In genomic region chr18:32803571-32803970, GRCh38 we compare ENCODE assay signal across 1 cellular context.
TF ChIP-seq lines count a peak whose summit lies in the region.

No MANE protein-coding gene starts in this region.

TF ChIP-seq in HepG2, 621 proteins besides CTCF, POLR2A, EP300 and RAD21 (continued from another document and continues in another):
- TF ChIP-seq CEBPZ (IDR thresholded peaks at IDR 0.05; ENCODE audit: low read length) (no peak), HMGXB4 (CRISPR knock-in tag; IDR thresholded peaks at IDR 0.05; ENCODE audit: borderline replicate concordance in 1 of 2, low read depth in 1 of 2) (peak; percentile 30 to 68; a peak in 1 of 4 replicates), MAX (IDR thresholded peaks at IDR 0.05) (peak; percentile 76), SP1 (IDR thresholded peaks at IDR 0.05) (no peak), SP1 (CRISPR knock-in tag; IDR thresholded peaks at IDR 0.05) (no peak), EEA1 (CRISPR knock-in tag; IDR thresholded peaks at IDR 0.05; ENCODE audit: borderline replicate concordance) (no peak), ZNF850 (CRISPR knock-in tag; conservative IDR thresholded peaks at IDR 0.05) (no peak), ZNF12 (CRISPR knock-in tag; IDR thresholded peaks at IDR 0.05) (peak; percentile 72; the same call in 1 of the 2 replicates), GLMP (CRISPR knock-in tag; IDR thresholded peaks at IDR 0.05; ENCODE audit: borderline replicate concordance) (no peak), CENPX (CRISPR knock-in tag; IDR thresholded peaks at IDR 0.05) (no peak), ATRX (CRISPR knock-in tag; IDR thresholded peaks at IDR 0.05; ENCODE audit: borderline replicate concordance) (no peak), ZNF761 (CRISPR knock-in tag; conservative IDR thresholded peaks at IDR 0.05) (no peak), HOXA3 (CRISPR knock-in tag; IDR thresholded peaks at IDR 0.05) (peak; percentile 92), TCF7 (IDR thresholded peaks at IDR 0.05; ENCODE audit: low read depth) (peak; percentile 97), FOXA3 (CRISPR knock-in tag; IDR thresholded peaks at IDR 0.05) (peak; percentile 96), ZNF34 (CRISPR knock-in tag; IDR thresholded peaks at IDR 0.05; ENCODE audit: borderline replicate concordance) (no peak), THAP11 (CRISPR knock-in tag; IDR thresholded peaks at IDR 0.05) (peak; percentile 50), ZNF503 (CRISPR knock-in tag; IDR thresholded peaks at IDR 0.05) (peak; percentile 95), ZNF614 (CRISPR knock-in tag; IDR thresholded peaks at IDR 0.05; ENCODE audit: borderline replicate concordance) (peak; percentile 58), ZNF678 (CRISPR knock-in tag; IDR thresholded peaks at IDR 0.05) (no peak), CBX2 (IDR thresholded peaks at IDR 0.05; ENCODE audit: low read depth, low read length) (no peak), CBX2 (CRISPR knock-in tag; IDR thresholded peaks at IDR 0.05; ENCODE audit: low read depth) (no peak), ZHX1 (CRISPR knock-in tag; IDR thresholded peaks at IDR 0.05; ENCODE audit: low read depth) (no peak), ZNF704 (CRISPR knock-in tag; IDR thresholded peaks at IDR 0.05; ENCODE audit: borderline replicate concordance) (no peak), DZIP1 (CRISPR knock-in tag; IDR thresholded peaks at IDR 0.05) (no peak), ZNF10 (CRISPR knock-in tag; IDR thresholded peaks at IDR 0.05; ENCODE audit: borderline replicate concordance, low read depth) (no peak), ZNF546 (CRISPR knock-in tag; conservative IDR thresholded peaks at IDR 0.05) (no peak), FOXA1 (IDR thresholded peaks at IDR 0.05) (peak; percentile 87), FOXA1 (CRISPR knock-in tag; IDR thresholded peaks at IDR 0.05) (peak; percentile 98), TOPORS (CRISPR knock-in tag; IDR thresholded peaks at IDR 0.05) (no peak), EHMT2 (IDR thresholded peaks at IDR 0.05; ENCODE audit: borderline replicate concordance, low read depth, low read length) (peak; percentile 53; the same call in 1 of the 2 replicates), KLF13 (CRISPR knock-in tag; IDR thresholded peaks at IDR 0.05) (no peak), HMGA1 (CRISPR knock-in tag; conservative IDR thresholded peaks at IDR 0.05) (no peak), ZNF205 (CRISPR knock-in tag; IDR thresholded peaks at IDR 0.05) (peak; percentile 81; the same call in 1 of the 2 replicates), PLSCR1 (CRISPR knock-in tag; IDR thresholded peaks at IDR 0.05; ENCODE audit: borderline replicate concordance) (no peak), ZBTB3 (CRISPR knock-in tag; IDR thresholded peaks at IDR 0.05; ENCODE audit: borderline replicate concordance, low read depth) (no peak), ETV6 (CRISPR knock-in tag; conservative IDR thresholded peaks at IDR 0.05) (no peak), HOXA7 (CRISPR knock-in tag; IDR thresholded peaks at IDR 0.05) (no peak), BATF2 (CRISPR knock-in tag; IDR thresholded peaks at IDR 0.05) (no peak), HNF1B (CRISPR knock-in tag; IDR thresholded peaks at IDR 0.05) (peak; percentile 33; the same call in 1 of the 2 replicates), SMARCE1 (IDR thresholded peaks at IDR 0.05; ENCODE audit: borderline replicate concordance) (no peak), ZBTB7A (CRISPR knock-in tag; IDR thresholded peaks at IDR 0.05) (no peak), ZNF577 (CRISPR knock-in tag; IDR thresholded peaks at IDR 0.05; ENCODE audit: borderline replicate concordance, low read depth) (no peak), ZFP37 (CRISPR knock-in tag; IDR thresholded peaks at IDR 0.05; ENCODE audit: borderline replicate concordance) (0 out of 2 replicates have a peak, but pooled peaks have one; percentile 52), ZSCAN22 (CRISPR knock-in tag; IDR thresholded peaks at IDR 0.05) (no peak)
